Comparison of ENCODE assay signal across 16 cellular contexts in genomic region chr1:15195420-15196052, GRCh38. TPM values are rescaled to one million over a fixed set of nuclear protein-coding genes. Genes with fewer than 3 reads are reported as not detected.
DNase-seq lines count a peak whose midpoint lies in the region; ATAC-seq and TF ChIP-seq lines count a peak whose summit lies in the region.
"Had no signal": no experiment of that assay in that cellular context is flagged by ENCODE, and none has a peak within 500 bp of the region (broad histone marks: within the 10 kb centered on the region; RNA-seq: fewer than 3 reads in every experiment).

No MANE protein-coding gene starts in this region.

- H3K27ac ChIP-seq in PC-3 (ENCODE audit: low read length) (no peak overlapping the region), epithelial cell of prostate (peak overlapping the region; percentile 44), ovary (no peak overlapping the region)

- peaks cover 4% of the 10 kb centered on the region for H3F3A ChIP-seq in PC-3 (ENCODE audit: low read length, unreplicated experiment)

- peaks cover 45% of the 10 kb centered on the region for H3K4me1 Mint-ChIP-seq in Caco-2 (ENCODE audit: low read depth, unreplicated experiment)
- H3K4me1 Mint-ChIP-seq: CD8-positive, alpha-beta memory T cell had no signal

- H3K4me1 ChIP-seq in Caco-2 (peaks cover 66% of the 10 kb centered on the region), PC-3 (ENCODE audit: insufficient read depth, low read length) (peaks cover 13% of the 10 kb centered on the region), ovary (ENCODE audit: insufficient read depth) (peaks cover 3% of the 10 kb centered on the region)

- H4K20me1 ChIP-seq in PC-3 (ENCODE audit: low read length) = no peaks in the 10 kb centered on the region

- H3K9me3 ChIP-seq in Caco-2 (no peaks in the 10 kb centered on the region), PC-3 (ENCODE audit: low read length) (no peaks in the 10 kb centered on the region), ovary (no peaks in the 10 kb centered on the region)

- peaks cover 40% of the 10 kb centered on the region for H3K79me2 ChIP-seq in PC-3 (ENCODE audit: low read length)

- H3K9me2 ChIP-seq in PC-3 (replicated peaks; ENCODE audit: low read length) = no peaks in the 10 kb centered on the region

- H3K36me3 ChIP-seq in Caco-2 (ENCODE audit: control insufficient read depth, insufficient read depth, low read length) (no peaks in the 10 kb centered on the region), PC-3 (ENCODE audit: low read depth, low read length) (no peaks in the 10 kb centered on the region; the same call in 1 of the 2 replicates), ovary (no peaks in the 10 kb centered on the region)

- BruUV-seq in Caco-2 (replicated peaks; lab: Mats Ljungman, UMichigan) (no TSS peak), PC-3 (replicated peaks; lab: Mats Ljungman, UMichigan) (no TSS peak)

- no peak for TF ChIP-seq POLR2A in ovary (IDR thresholded peaks at IDR 0.05)

- WGBS in ovary, 3 donors = 42 to 46% (median 45%) methylated on average over 9 of the region's 9 CpGs

- H2AFZ ChIP-seq in PC-3 (ENCODE audit: low read length) = no peak overlapping the region
- H2AFZ ChIP-seq: GM23338 had no signal

- TF ChIP-seq EP300 in ovary (IDR thresholded peaks at IDR 0.05) = no peak

- peak overlapping the region; percentile 74 for H3K27ac Mint-ChIP-seq in Caco-2 (ENCODE audit: unreplicated experiment)
- H3K27ac Mint-ChIP-seq: CD8-positive, alpha-beta memory T cell had no signal

- no peaks in the 10 kb centered on the region for H3K9me3 Mint-ChIP-seq in Caco-2 (ENCODE audit: unreplicated experiment)
- H3K9me3 Mint-ChIP-seq: CD8-positive, alpha-beta memory T cell; GM23338 had no signal

- no peak overlapping the region for H3K9ac ChIP-seq in PC-3 (ENCODE audit: low read length)

- CTCF ChIA-PET in Caco-2 (lab: Charles Lee) = no interaction called here
- CTCF ChIA-PET in PC-3 (lab: Charles Lee) = no interaction called here

- POLR2A ChIA-PET in Caco-2 (lab: Charles Lee) = no interaction called here
- POLR2A ChIA-PET in PC-3 (lab: Charles Lee; ENCODE audit: unreplicated experiment) = no interaction called here

- ATAC-seq in PC-3 (no peak), GM19397 (IDR thresholded peaks at IDR 0.05; ENCODE audit: unreplicated experiment) (no peak), left colon (no peak), GM18870 (IDR thresholded peaks at IDR 0.05; ENCODE audit: unreplicated experiment) (no peak)
- ATAC-seq: GM23338, K562 had no signal

- DNase-seq in Caco-2 (no peak), PC-3 (peak; percentile 11), epithelial cell of prostate (ENCODE audit: low read depth, low spot score) (peak; percentile 61), ovary (peak; percentile 57 to 84 (median 71)), left colon (no peak)
- DNase-seq: CD8-positive, alpha-beta memory T cell; DND-41; NCI-H1105 treated with DMSO at 0.1 percent for 48 hours; NCI-H1694; NCI-H510A treated with DMSO at 0.1 percent for 48 hours; NCI-H774; OCI-M1 had no signal

- intact Hi-C loops in Caco-2 (cut with micrococcal nuclease; ENCODE audit: unreplicated experiment) = no loop called here
- intact Hi-C loops in PC-3 (cut with micrococcal nuclease) = no loop called here
- intact Hi-C loops in ovary (cut with DNase I) = no loop called here
- intact Hi-C loops in left colon (cut with DNase I, micrococcal nuclease) = no loop called here

- H3K4me3 Mint-ChIP-seq in Caco-2 (ENCODE audit: unreplicated experiment) = no peak overlapping the region
- H3K4me3 Mint-ChIP-seq: CD8-positive, alpha-beta memory T cell; GM23338 had no signal

- H3K27me3 Mint-ChIP-seq in Caco-2 (ENCODE audit: insufficient read depth, unreplicated experiment) = no peaks in the 10 kb centered on the region

- no peak overlapping the region for H3K4me2 ChIP-seq in PC-3 (ENCODE audit: low read length)
- H3K4me2 ChIP-seq: GM23338 had no signal

- H3K36me3 Mint-ChIP-seq in Caco-2 (ENCODE audit: insufficient read depth, unreplicated experiment) = peaks cover 16% of the 10 kb centered on the region
- H3K36me3 Mint-ChIP-seq: CD8-positive, alpha-beta memory T cell had no signal

- TF ChIP-seq CTCF in Caco-2 (IDR thresholded peaks at IDR 0.05; ENCODE audit: insufficient read depth in 1 of 2, low read depth in 1 of 2, low read length in 1 of 2, severe bottlenecking in 1 of 2, unreplicated experiment in 1 of 2) = no peak
- TF ChIP-seq CTCF in PC-3 (conservative IDR thresholded peaks at IDR 0.05; ENCODE audit: low read depth, low read length) = no peak
- TF ChIP-seq CTCF in ovary (IDR thresholded peaks at IDR 0.05) = no peak

- no peak overlapping the region for H3K4me3 ChIP-seq in Caco-2 (ENCODE audit: low read depth, low read length)
- no peak overlapping the region for H3K4me3 ChIP-seq in PC-3 (ENCODE audit: low read length)
- no peak overlapping the region for H3K4me3 ChIP-seq in ovary
- H3K4me3 ChIP-seq: GM23338, K562 had no signal

- H3K27me3 ChIP-seq in Caco-2 (replicated peaks; ENCODE audit: control insufficient read depth, insufficient read depth, low read length) (no peaks in the 10 kb centered on the region), PC-3 (ENCODE audit: low read length) (no peaks in the 10 kb centered on the region), ovary (no peaks in the 10 kb centered on the region)

RNA-seq across cellular contexts. Expression of gene TMEM51, which starts 42.0 kb away (rescaled TPM):
- 24.7 and 25.0 TPM in 2 replicates for total RNA-seq in Caco-2 (2022)
- 12.6 and 20.8 TPM in 2 replicates for total RNA-seq in PC-3 (2014; rRNA removed)
- total RNA-seq in ovary = 10 to 100 TPM; 17.2 to 38.5 (median 24.0) TPM
- polyA plus RNA-seq in ovary = 10 to 100 TPM in 1 of 2 donors, 1 to 10 TPM in 1; 9.4 to 19.4 TPM
- 10 to 100 TPM; 23.4 to 27.4 TPM for total RNA-seq in left colon
- polyA plus RNA-seq: CD8-positive, alpha-beta memory T cell had no signal

RNA-seq across cellular contexts. Expression of gene FHAD1, which starts 51.5 kb away (rescaled TPM):
- total RNA-seq in Caco-2 (2022) (0.18 TPM in 1 of 2 replicates, not detected in the other), PC-3 (2014; rRNA removed) (0.95 and 1.4 TPM in 2 replicates), ovary (10 to 100 TPM in 1 of 7 donors, 1 to 10 TPM in 4, under 1 TPM in 2; 0.53 to 23.0 (median 2.3) TPM), left colon (1 to 10 TPM; 1.2 to 1.3 TPM)
- under 1 TPM; 0.40 to 0.65 TPM for polyA plus RNA-seq in ovary
- total RNA-seq: CD8-positive, alpha-beta memory T cell had no signal
- polyA plus RNA-seq: CD8-positive, alpha-beta memory T cell had no signal

Comparison
In these comparisons a context has a peak if more than half of its experiments do, and no peak if none do; other contexts are left out.
1. DNase-seq: peak in PC-3 (single experiment), epithelial cell of prostate (single experiment) and ovary (5 of 5); none in Caco-2 (0 of 2) and left colon (0 of 2).